18 cellular contexts compared by ENCODE assay signal in the genomic region with DNA sequence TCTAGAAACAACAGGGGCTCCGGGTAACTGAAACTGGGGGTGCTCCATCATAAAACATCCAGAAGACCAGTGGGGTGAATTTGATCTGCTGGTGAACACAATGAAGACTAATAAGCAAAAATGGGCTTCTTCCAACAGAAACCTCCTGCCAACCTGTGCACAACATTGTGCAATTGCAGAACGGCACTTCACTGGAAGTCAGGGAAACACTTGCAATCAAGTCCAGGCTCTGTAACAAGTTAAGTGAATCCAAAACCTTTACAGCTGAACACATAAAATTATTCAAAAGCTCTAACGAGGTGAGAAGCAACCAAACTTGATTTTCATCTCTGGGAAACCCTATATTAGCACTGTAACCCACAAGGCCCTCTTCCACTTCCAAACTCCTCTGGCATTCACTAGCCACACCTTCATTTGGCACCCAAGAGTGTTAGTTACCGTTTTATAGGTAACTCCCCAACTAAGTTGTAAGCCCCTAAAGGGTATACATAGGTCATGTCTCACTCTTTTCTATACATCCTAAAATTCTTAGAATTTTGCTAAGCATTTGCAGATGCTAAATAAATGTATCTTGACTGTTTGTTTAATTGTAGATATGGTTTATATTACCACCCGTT.
"Had no signal": no experiment of that assay in that cellular context is flagged by ENCODE, and none has a peak within 500 bp of the region (broad histone marks: within the 10 kb centered on the region; RNA-seq: fewer than 3 reads in every experiment).

No MANE protein-coding gene starts in this region.

- H3K27ac Mint-ChIP-seq: activated CD4-positive, alpha-beta T cell treated with anti-CD3 and anti-CD28 coated beads, Interleukin-2, amount 10 ng/mL, durations not matched to agents 24 days and 14 days; activated CD8-positive, alpha-beta T cell treated with anti-CD3 and anti-CD28 coated beads, Interleukin-2, amount 10 ng/mL, durations not matched to agents 7 days and 5 days; activated naive CD4-positive, alpha-beta T cell treated with anti-CD3 and anti-CD28 coated beads, Interleukin-2, amount 50 U/mL, for 72 hours; brain; neural progenitor cell had no signal

- H3K4me3 Mint-ChIP-seq: activated CD4-positive, alpha-beta T cell treated with anti-CD3 and anti-CD28 coated beads, Interleukin-2, amount 10 ng/mL, durations not matched to agents 24 days and 14 days; activated CD8-positive, alpha-beta T cell treated with anti-CD3 and anti-CD28 coated beads, Interleukin-2, amount 10 ng/mL, durations not matched to agents 7 days and 5 days; brain; neural progenitor cell had no signal

- H3K9me3 Mint-ChIP-seq: activated CD4-positive, alpha-beta T cell treated with anti-CD3 and anti-CD28 coated beads, Interleukin-2, amount 10 ng/mL, durations not matched to agents 24 days and 14 days; activated naive CD4-positive, alpha-beta T cell treated with anti-CD3 and anti-CD28 coated beads, Interleukin-2, amount 50 U/mL, for 72 hours; neural progenitor cell had no signal

- H3K27me3 ChIP-seq: colonic mucosa, neural progenitor cell, sigmoid colon, stomach, testis had no signal

- H3K4me1 ChIP-seq: colonic mucosa, sigmoid colon, stomach, testis had no signal

- H3K4me3 ChIP-seq: colonic mucosa, neural progenitor cell, sigmoid colon, stomach, testis had no signal

- H3K27ac ChIP-seq: colonic mucosa, neural progenitor cell, sigmoid colon, stomach, testis had no signal

- H3K4me1 Mint-ChIP-seq: activated CD4-positive, alpha-beta T cell treated with anti-CD3 and anti-CD28 coated beads, Interleukin-2, amount 10 ng/mL, durations not matched to agents 24 days and 14 days; brain had no signal

- H2AFZ ChIP-seq: neural progenitor cell had no signal

- H3K27me3 Mint-ChIP-seq: activated CD4-positive, alpha-beta T cell treated with anti-CD3 and anti-CD28 coated beads, Interleukin-2, amount 10 ng/mL, durations not matched to agents 24 days and 14 days; brain had no signal

- H3K9me3 ChIP-seq: colonic mucosa, sigmoid colon, stomach, testis had no signal

- DNase-seq: activated CD4-positive, alpha-beta T cell treated with anti-CD3 and anti-CD28 coated beads, Interleukin-2, amount 10 ng/mL, durations not matched to agents 24 days and 14 days; activated CD4-positive, CD25-positive, alpha-beta regulatory T cell; activated CD8-positive, alpha-beta memory T cell treated with anti-CD3 and anti-CD28 coated beads, Interleukin-2, amount 50 U/mL, for 4 hours; activated CD8-positive, alpha-beta T cell treated with anti-CD3 and anti-CD28 coated beads, Interleukin-2, amount 10 ng/mL, durations not matched to agents 7 days and 5 days; activated effector memory CD4-positive, alpha-beta T cell treated with anti-CD3 and anti-CD28 coated beads, Interleukin-2, amount 50 U/mL, for 16 hours; activated T-cell treated with anti-CD3 and anti-CD28 coated beads, Interleukin-2, amount 50 U/mL, for 48 hours; amygdala; central memory CD4-positive, alpha-beta T cell; colonic mucosa; hippocampal formation; kidney; sigmoid colon; stimulated activated CD4-positive, alpha-beta T cell treated with anti-CD3 and anti-CD28 coated beads, Interleukin-1b, Interleukin-23, amount 100 ng/mL, for 48 hours; stomach; testis had no signal

- H3K36me3 Mint-ChIP-seq: brain, neural progenitor cell had no signal

- H3K9ac ChIP-seq: neural progenitor cell had no signal

- ATAC-seq: activated CD8-positive, alpha-beta T cell treated with anti-CD3 and anti-CD28 coated beads, Interleukin-2, amount 10 ng/mL, durations not matched to agents 7 days and 5 days; activated naive CD4-positive, alpha-beta T cell treated with anti-CD3 and anti-CD28 coated beads, Interleukin-2, amount 50 U/mL, for 72 hours had no signal

- H3K4me2 ChIP-seq: neural progenitor cell had no signal

- H3K36me3 ChIP-seq: colonic mucosa, neural progenitor cell, sigmoid colon, stomach had no signal
